In genomic region chr3:88188436-88188835, GRCh38 we compare ENCODE assay signal across 15 cellular contexts. TPM values are rescaled to one million over a fixed set of nuclear protein-coding genes. Genes with fewer than 3 reads are reported as not detected.
A peak's percentile ranks its signal among the peaks of the same experiment; 100 is the strongest.
DNase-seq lines count a peak whose midpoint lies in the region; ATAC-seq and TF ChIP-seq lines count a peak whose summit lies in the region.
"Had no signal": no experiment of that assay in that cellular context is flagged by ENCODE, and none has a peak within 500 bp of the region (broad histone marks: within the 10 kb centered on the region; RNA-seq: fewer than 3 reads in every experiment).

No MANE protein-coding gene starts in this region.

- no peaks in the 10 kb centered on the region for H3K27me3 ChIP-seq in Caco-2 (replicated peaks; ENCODE audit: control insufficient read depth, insufficient read depth, low read length)

- intact Hi-C loops in Caco-2 (cut with micrococcal nuclease; ENCODE audit: unreplicated experiment) = no loop called here

- no peaks in the 10 kb centered on the region for H3K9me3 ChIP-seq in Caco-2

- H3K36me3 ChIP-seq in Caco-2 (ENCODE audit: control insufficient read depth, insufficient read depth, low read length) = no peaks in the 10 kb centered on the region

- DNase-seq in Caco-2 = no peak
- DNase-seq in NCI-H226 = peak; percentile 17
- peak; percentile 29 for DNase-seq in fibroblast of peridontal ligament (ENCODE audit: extremely low read depth)
- DNase-seq in occipital lobe (lab: John Stamatoyannopoulos, UW) = peak; percentile 4
- no peak for DNase-seq in NCI-H1417 (lab: John Stamatoyannopoulos, UW)
- DNase-seq in T-helper 9 cell = no peak
- DNase-seq in SW 1271 (lab: John Stamatoyannopoulos, UW) = no peak
- DNase-seq: CD4-positive, alpha-beta memory T cell; effector memory CD4-positive, alpha-beta T cell; NCI-H1048; NCI-H524 treated with DMSO at 0.1 percent for 48 hours; stimulated activated CD4-positive, alpha-beta T cell treated with anti-CD3 and anti-CD28 coated beads, Interleukin-2, amount 100 ng/mL, for 48 hours; stimulated activated naive CD8-positive, alpha-beta T cell treated with anti-CD3 and anti-CD28 coated beads, Interleukin-15, Interleukin-2, amounts not matched to agents 100 U/mL and 50 U/mL, for 24 hours had no signal

- no peak for ATAC-seq in HG02571 (IDR thresholded peaks at IDR 0.05; ENCODE audit: unreplicated experiment)
- ATAC-seq: stimulated activated naive CD8-positive, alpha-beta T cell treated with anti-CD3 and anti-CD28 coated beads, Interleukin-15, Interleukin-2, amounts not matched to agents 100 U/mL and 50 U/mL, for 24 hours had no signal

- CTCF ChIA-PET in Caco-2 (lab: Charles Lee) = no interaction called here

- no peaks in the 10 kb centered on the region for H3K4me1 ChIP-seq in Caco-2

- no peaks in the 10 kb centered on the region for H3K9me3 Mint-ChIP-seq in Caco-2 (ENCODE audit: unreplicated experiment)

- H3K36me3 Mint-ChIP-seq in Caco-2 (ENCODE audit: insufficient read depth, unreplicated experiment) = no peaks in the 10 kb centered on the region

- H3K4me1 Mint-ChIP-seq in Caco-2 (ENCODE audit: low read depth, unreplicated experiment) = no peaks in the 10 kb centered on the region

- no TSS peak for BruUV-seq in Caco-2 (replicated peaks; lab: Mats Ljungman, UMichigan)

- POLR2A ChIA-PET in Caco-2 (lab: Charles Lee) = no interaction called here

- no peaks in the 10 kb centered on the region for H3K27me3 Mint-ChIP-seq in Caco-2 (ENCODE audit: insufficient read depth, unreplicated experiment)

- H3K27ac Mint-ChIP-seq in Caco-2 (ENCODE audit: unreplicated experiment) = no peak overlapping the region
- H3K27ac Mint-ChIP-seq: CD4-positive, alpha-beta memory T cell had no signal

- TF ChIP-seq CTCF in Caco-2 (IDR thresholded peaks at IDR 0.05; ENCODE audit: insufficient read depth in 1 of 2, low read depth in 1 of 2, low read length in 1 of 2, severe bottlenecking in 1 of 2, unreplicated experiment in 1 of 2) = no peak

- peak overlapping the region; percentile 39 for H3K4me3 Mint-ChIP-seq in Caco-2 (ENCODE audit: unreplicated experiment)
- H3K4me3 Mint-ChIP-seq: CD4-positive, alpha-beta memory T cell had no signal

- no peak overlapping the region for H3K4me3 ChIP-seq in Caco-2 (ENCODE audit: low read depth, low read length)
- H3K4me3 ChIP-seq: lung had no signal

RNA-seq across cellular contexts. Expression of gene C3orf38, which starts 38.7 kb away (rescaled TPM):
- total RNA-seq in Caco-2 (2022) (20.4 and 22.8 TPM in 2 replicates), occipital lobe (66.6 TPM)

Comparison
In these comparisons a context has a peak if more than half of its experiments do, and no peak if none do; other contexts are left out.
1. DNase-seq: peak in NCI-H226 (single experiment), fibroblast of peridontal ligament (single experiment) and occipital lobe (single experiment); none in Caco-2 (0 of 2), NCI-H1417 (0 of 3), T-helper 9 cell (single experiment) and SW 1271 (0 of 2).